Comparison of ENCODE assay signal across 21 cellular contexts in the genomic region with DNA sequence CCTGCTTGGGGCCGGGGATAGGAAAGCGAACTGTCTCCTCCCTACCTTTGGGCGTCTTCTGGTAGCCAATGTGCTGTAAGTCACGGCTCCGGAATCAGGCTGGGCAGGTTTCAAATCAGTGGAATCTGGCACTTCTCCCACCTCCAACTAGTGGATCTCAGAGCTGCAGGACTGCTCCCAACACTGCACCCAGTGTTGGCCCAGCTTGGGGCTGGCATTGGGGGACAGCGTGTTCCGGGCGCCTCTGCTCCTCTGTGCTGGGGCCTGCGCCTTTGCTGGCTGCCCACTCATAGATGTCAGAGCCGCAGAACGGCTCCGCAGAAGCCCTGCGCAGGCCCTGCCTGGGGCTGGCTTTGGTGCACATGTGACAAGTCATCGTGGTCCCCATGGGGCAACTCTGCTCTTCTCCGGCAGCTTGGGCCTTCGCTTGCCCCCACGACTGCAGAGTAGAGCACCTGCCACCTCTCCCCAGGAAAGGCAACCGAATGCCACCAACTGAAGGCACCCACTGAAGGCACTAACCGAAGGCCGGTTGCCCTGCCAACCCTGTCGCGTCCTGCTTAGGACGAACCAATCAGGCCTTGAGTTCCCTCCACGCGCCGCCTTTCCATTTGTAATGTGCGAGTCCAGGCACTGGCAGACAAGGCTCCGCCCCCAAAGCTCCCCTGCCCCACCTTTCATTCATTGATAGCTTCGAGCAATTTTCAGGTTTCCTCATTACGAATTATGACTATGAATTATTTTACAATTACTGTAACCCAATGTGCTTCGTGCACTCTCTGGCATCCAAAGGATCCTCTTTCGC.
DNase-seq lines count a peak whose midpoint lies in the region; ATAC-seq and TF ChIP-seq lines count a peak whose summit lies in the region.
"Had no signal": no experiment of that assay in that cellular context is flagged by ENCODE, and none has a peak within 500 bp of the region (broad histone marks: within the 10 kb centered on the region; RNA-seq: fewer than 3 reads in every experiment).

No MANE protein-coding gene starts in this region.

- H2AK5ac ChIP-seq in neuronal stem cell (ENCODE audit: low read depth, low read length) = no peak overlapping the region

- peak overlapping the region; percentile 42 for H3K18ac ChIP-seq in neuronal stem cell (ENCODE audit: low read length)

- no peak overlapping the region for H3K4ac ChIP-seq in neuronal stem cell (ENCODE audit: low read length)

- H3K27me3 Mint-ChIP-seq in endodermal cell (ENCODE audit: insufficient read depth) = no peaks in the 10 kb centered on the region
- H3K27me3 Mint-ChIP-seq in activated T-helper 1 cell treated with anti-CD3 and anti-CD28 coated beads, Interleukin-12 subunit alpha, Interleukin-12 subunit beta, Interleukin-2, Interleukin-4 antibody, amounts not matched to agents 30 ng/mL and 10 ng/mL and 1 ng/mL, durations not matched to agents 14 hours and 24 hours and 36 hours (ENCODE audit: insufficient read depth) = peaks cover 8% of the 10 kb centered on the region

- H3K4me3 ChIP-seq in left ventricle myocardium inferior (peak overlapping the region; percentile 25), right atrium auricular region (no peak overlapping the region), endodermal cell (ENCODE audit: low read length) (no peak overlapping the region), neuronal stem cell (ENCODE audit: low read length in 2 of 2) (no peak overlapping the region), aorta (ENCODE audit: low read length in 2 of 2) (no peak overlapping the region)
- H3K4me3 ChIP-seq: colonic mucosa, gastroesophageal sphincter, HAP-1, lower lobe of right lung, uterus had no signal

- H2BK120ac ChIP-seq in neuronal stem cell (ENCODE audit: low read depth, low read length) = no peak overlapping the region

- no peak overlapping the region for H2AFZ ChIP-seq in neuronal stem cell (ENCODE audit: low read length)

- intact Hi-C loops in left ventricle myocardium inferior (cut with micrococcal nuclease) (no loop called here), aorta (cut with DNase I) (no loop called here)
- intact Hi-C loops in activated T-helper 1 cell treated with anti-CD3 and anti-CD28 coated beads, Interleukin-12 subunit alpha, Interleukin-12 subunit beta, Interleukin-2, Interleukin-4 antibody, amounts not matched to agents 30 ng/mL and 10 ng/mL and 1 ng/mL, durations not matched to agents 14 hours and 24 hours and 36 hours (cut with micrococcal nuclease) = no loop called here

- no peaks in the 10 kb centered on the region for H3K36me3 Mint-ChIP-seq in endodermal cell (ENCODE audit: low read depth)
- H3K36me3 Mint-ChIP-seq in activated T-helper 1 cell treated with anti-CD3 and anti-CD28 coated beads, Interleukin-12 subunit alpha, Interleukin-12 subunit beta, Interleukin-2, Interleukin-4 antibody, amounts not matched to agents 30 ng/mL and 10 ng/mL and 1 ng/mL, durations not matched to agents 14 hours and 24 hours and 36 hours (ENCODE audit: low read depth) = no peaks in the 10 kb centered on the region
- H3K36me3 Mint-ChIP-seq: brain, CD14-positive monocyte had no signal

- no peak overlapping the region for H3K4me2 ChIP-seq in neuronal stem cell (ENCODE audit: insufficient read depth, low read length, poor library complexity, severe bottlenecking)

- H3K23ac ChIP-seq in neuronal stem cell (ENCODE audit: low read depth, low read length, poor library complexity) = no peak overlapping the region

- H3K9ac ChIP-seq in endodermal cell (ENCODE audit: extremely low read depth, low read length, poor library complexity, severe bottlenecking) = no peak overlapping the region
- no peak overlapping the region for H3K9ac ChIP-seq in neuronal stem cell (ENCODE audit: low read depth, low read length, poor library complexity)

- peaks cover 14% of the 10 kb centered on the region for H3K9me3 Mint-ChIP-seq in endodermal cell
- peaks cover 15% of the 10 kb centered on the region for H3K9me3 Mint-ChIP-seq in activated T-helper 1 cell treated with anti-CD3 and anti-CD28 coated beads, Interleukin-12 subunit alpha, Interleukin-12 subunit beta, Interleukin-2, Interleukin-4 antibody, amounts not matched to agents 30 ng/mL and 10 ng/mL and 1 ng/mL, durations not matched to agents 14 hours and 24 hours and 36 hours

- no peak overlapping the region for H2BK5ac ChIP-seq in neuronal stem cell (ENCODE audit: low read length)

- no peak overlapping the region for H4K8ac ChIP-seq in neuronal stem cell (ENCODE audit: low read depth, low read length)

- 90% methylated on average over 10 to 32 of the region's 32 CpGs for WGBS in endodermal cell (ENCODE audit: insufficient coverage in 1 of 2, insufficient read length in 1 of 2), 2 experiments
- WGBS in neuronal stem cell (ENCODE audit: extremely low coverage in 2 of 2, insufficient read length in 2 of 2, insufficient replicate concordance in 1 of 2), 2 donors = no CpG with 5 or more reads among the region's 32 CpGs
- 33 to 35% methylated on average over 32 of the region's 32 CpGs for WGBS in aorta, 2 donors

- DNase-seq in left ventricle myocardium inferior = no peak
- no peak for DNase-seq in right atrium auricular region (ENCODE audit: low spot score)
- peak; percentile 59 for DNase-seq in endodermal cell
- no peak for DNase-seq in neuronal stem cell (ENCODE audit: low spot score)
- no peak for DNase-seq in aorta
- DNase-seq in activated T-helper 1 cell treated with anti-CD3 and anti-CD28 coated beads, Interleukin-12 subunit alpha, Interleukin-12 subunit beta, Interleukin-2, Interleukin-4 antibody, amounts not matched to agents 30 ng/mL and 10 ng/mL and 1 ng/mL, durations not matched to agents 14 hours and 24 hours and 36 hours (ENCODE audit: low spot score) = no peak
- DNase-seq in stimulated activated naive CD4-positive, alpha-beta T cell treated with Interleukin-2 at 50 U/mL for 16 hours (lab: John Stamatoyannopoulos, UW) = no peak
- DNase-seq: colonic mucosa; GDM1; KBM-7; lower lobe of right lung; NCI-H1048; NCI-H510A; stimulated activated CD4-positive, alpha-beta T cell treated with anti-CD3 and anti-CD28 coated beads, Interleukin-4, amount 100 ng/mL, for 1 hour; uterus had no signal

- TF ChIP-seq CTCF in left ventricle myocardium inferior (IDR thresholded peaks at IDR 0.05; ENCODE audit: borderline replicate concordance) (no peak), right atrium auricular region (IDR thresholded peaks at IDR 0.05) (no peak), endodermal cell (conservative IDR thresholded peaks at IDR 0.05) (no peak)

- ATAC-seq in aorta (ENCODE audit: low FRiP score) = peak; percentile 33
- ATAC-seq in HG02884 (IDR thresholded peaks at IDR 0.05; ENCODE audit: unreplicated experiment) = no peak
- ATAC-seq: gastroesophageal sphincter had no signal

- H4K91ac ChIP-seq in neuronal stem cell (ENCODE audit: low read depth, low read length, poor library complexity) = no peak overlapping the region

- H3K27ac Mint-ChIP-seq in endodermal cell = no peak overlapping the region
- no peak overlapping the region for H3K27ac Mint-ChIP-seq in activated T-helper 1 cell treated with anti-CD3 and anti-CD28 coated beads, Interleukin-12 subunit alpha, Interleukin-12 subunit beta, Interleukin-2, Interleukin-4 antibody, amounts not matched to agents 30 ng/mL and 10 ng/mL and 1 ng/mL, durations not matched to agents 14 hours and 24 hours and 36 hours
- H3K27ac Mint-ChIP-seq: activated naive CD8-positive, alpha-beta T cell; brain; CD14-positive monocyte had no signal

- H3K4me3 Mint-ChIP-seq in endodermal cell = no peak overlapping the region
- no peak overlapping the region for H3K4me3 Mint-ChIP-seq in activated T-helper 1 cell treated with anti-CD3 and anti-CD28 coated beads, Interleukin-12 subunit alpha, Interleukin-12 subunit beta, Interleukin-2, Interleukin-4 antibody, amounts not matched to agents 30 ng/mL and 10 ng/mL and 1 ng/mL, durations not matched to agents 14 hours and 24 hours and 36 hours
- H3K4me3 Mint-ChIP-seq: activated naive CD8-positive, alpha-beta T cell; brain; CD14-positive monocyte had no signal

- H3K27me3 ChIP-seq in left ventricle myocardium inferior (ENCODE audit: low read depth) (peaks cover 34% of the 10 kb centered on the region), right atrium auricular region (no peaks in the 10 kb centered on the region), endodermal cell (ENCODE audit: control insufficient read depth, insufficient read depth, low read length, poor library complexity, severe bottlenecking) (no peaks in the 10 kb centered on the region), neuronal stem cell (ENCODE audit: control insufficient read depth in 3 of 3, insufficient read depth in 3 of 3, low read depth in 1 of 3, low read length in 3 of 3) (no peaks in the 10 kb centered on the region), aorta (ENCODE audit: control insufficient read depth in 1 of 2, insufficient read depth in 2 of 2, low read length in 1 of 2) (no peaks in the 10 kb centered on the region)
- H3K27me3 ChIP-seq: colonic mucosa, uterus had no signal

- no peak overlapping the region for H3K14ac ChIP-seq in neuronal stem cell (ENCODE audit: low read length)

- no peak overlapping the region for H2BK12ac ChIP-seq in neuronal stem cell (ENCODE audit: low read length)

- H3K9me3 ChIP-seq in left ventricle myocardium inferior (replicated peaks) = peaks cover 11% of the 10 kb centered on the region
- H3K9me3 ChIP-seq in right atrium auricular region = peaks cover 0 to 5% of the 10 kb centered on the region in 2 donors
- peaks cover 7% of the 10 kb centered on the region for H3K9me3 ChIP-seq in endodermal cell (ENCODE audit: control insufficient read depth, low read length)
- peaks cover 0 to 6% of the 10 kb centered on the region in 2 donors for H3K9me3 ChIP-seq in neuronal stem cell (replicated peaks in 1 of 2; ENCODE audit: control insufficient read depth in 2 of 2, insufficient read depth in 1 of 2, low read depth in 1 of 2, low read length in 2 of 2)
- H3K9me3 ChIP-seq in aorta (ENCODE audit: control insufficient read depth, low read length) = no peaks in the 10 kb centered on the region
- H3K9me3 ChIP-seq: colonic mucosa, HAP-1, uterus had no signal

- no peak overlapping the region for H2BK15ac ChIP-seq in neuronal stem cell (ENCODE audit: low read length)

- no peaks in the 10 kb centered on the region for H3K4me1 ChIP-seq in left ventricle myocardium inferior
- no peaks in the 10 kb centered on the region for H3K4me1 ChIP-seq in right atrium auricular region
- H3K4me1 ChIP-seq in endodermal cell (ENCODE audit: control insufficient read depth, insufficient read depth, low read length) = no peaks in the 10 kb centered on the region
- no peaks in the 10 kb centered on the region for H3K4me1 ChIP-seq in neuronal stem cell (ENCODE audit: control insufficient read depth in 2 of 2, insufficient read depth in 1 of 2, low read depth in 1 of 2, low read length in 2 of 2)
- no peaks in the 10 kb centered on the region for H3K4me1 ChIP-seq in aorta (ENCODE audit: control insufficient read depth in 1 of 2, insufficient read depth in 2 of 2, low read length in 2 of 2)
- H3K4me1 ChIP-seq: colonic mucosa, gastroesophageal sphincter, HAP-1, lower lobe of right lung, uterus had no signal

- no peak overlapping the region for H3K27ac ChIP-seq in left ventricle myocardium inferior (replicated peaks)
- no peak overlapping the region for H3K27ac ChIP-seq in right atrium auricular region
- H3K27ac ChIP-seq in endodermal cell (ENCODE audit: low read depth, low read length) = no peak overlapping the region
- H3K27ac ChIP-seq in neuronal stem cell (replicated peaks; ENCODE audit: low read length) = no peak overlapping the region
- no peak overlapping the region for H3K27ac ChIP-seq in aorta (ENCODE audit: low read depth in 1 of 2, low read length in 2 of 2)
- H3K27ac ChIP-seq: colonic mucosa, gastroesophageal sphincter, lower lobe of right lung, uterus had no signal

- no peaks in the 10 kb centered on the region for H3K4me1 Mint-ChIP-seq in endodermal cell
- no peaks in the 10 kb centered on the region for H3K4me1 Mint-ChIP-seq in activated T-helper 1 cell treated with anti-CD3 and anti-CD28 coated beads, Interleukin-12 subunit alpha, Interleukin-12 subunit beta, Interleukin-2, Interleukin-4 antibody, amounts not matched to agents 30 ng/mL and 10 ng/mL and 1 ng/mL, durations not matched to agents 14 hours and 24 hours and 36 hours (ENCODE audit: low read depth)
- H3K4me1 Mint-ChIP-seq: brain had no signal

- H3K36me3 ChIP-seq in left ventricle myocardium inferior (no peaks in the 10 kb centered on the region), right atrium auricular region (no peaks in the 10 kb centered on the region), endodermal cell (ENCODE audit: control insufficient read depth, insufficient read depth, low read length) (no peaks in the 10 kb centered on the region), neuronal stem cell (replicated peaks in 1 of 2; ENCODE audit: control insufficient read depth in 2 of 2, insufficient read depth in 2 of 2, low read length in 2 of 2) (no peaks in the 10 kb centered on the region), aorta (ENCODE audit: control insufficient read depth in 1 of 2, insufficient read depth in 2 of 2, low read length in 1 of 2) (no peaks in the 10 kb centered on the region)
- H3K36me3 ChIP-seq: colonic mucosa, gastroesophageal sphincter, HAP-1, lower lobe of right lung, uterus had no signal

- no peaks in the 10 kb centered on the region for H3K79me1 ChIP-seq in neuronal stem cell (ENCODE audit: low read depth, low read length)
